Comparison of ENCODE assay signal across 1 cellular context in the genomic region with DNA sequence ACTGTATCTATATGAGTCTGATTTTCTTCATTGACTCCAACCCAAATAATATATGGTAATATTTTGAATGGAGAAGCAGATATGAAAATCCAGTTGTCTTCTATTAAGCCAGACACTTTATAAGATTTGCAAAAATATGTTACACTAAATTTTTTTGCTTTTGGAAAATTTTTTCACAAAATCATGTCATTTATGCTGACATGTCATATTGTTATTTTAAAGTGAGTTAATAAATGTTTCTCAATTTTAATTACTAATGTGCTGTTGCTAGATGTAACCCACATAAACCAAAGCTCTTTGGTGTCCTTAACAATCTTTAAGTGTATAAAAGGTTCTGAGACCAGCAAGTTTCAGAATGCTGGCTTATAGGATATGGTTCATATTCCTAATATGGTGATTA.
TF ChIP-seq lines count a peak whose summit lies in the region.

No MANE protein-coding gene starts in this region.

TF ChIP-seq in K562, 482 proteins besides CTCF, POLR2A, EP300 and RAD21 (continued from another document):
- TF ChIP-seq MAFF (IDR thresholded peaks at IDR 0.05; ENCODE audit: low read length) (peak; percentile 83), HEY1 (CRISPR knock-in tag; IDR thresholded peaks at IDR 0.05; ENCODE audit: borderline replicate concordance) (no peak), EP400 (IDR thresholded peaks at IDR 0.05) (no peak)
TF ChIP-seq in K562: peak in this region for 5.
